40 cellular contexts compared by ENCODE assay signal in the genomic region with DNA sequence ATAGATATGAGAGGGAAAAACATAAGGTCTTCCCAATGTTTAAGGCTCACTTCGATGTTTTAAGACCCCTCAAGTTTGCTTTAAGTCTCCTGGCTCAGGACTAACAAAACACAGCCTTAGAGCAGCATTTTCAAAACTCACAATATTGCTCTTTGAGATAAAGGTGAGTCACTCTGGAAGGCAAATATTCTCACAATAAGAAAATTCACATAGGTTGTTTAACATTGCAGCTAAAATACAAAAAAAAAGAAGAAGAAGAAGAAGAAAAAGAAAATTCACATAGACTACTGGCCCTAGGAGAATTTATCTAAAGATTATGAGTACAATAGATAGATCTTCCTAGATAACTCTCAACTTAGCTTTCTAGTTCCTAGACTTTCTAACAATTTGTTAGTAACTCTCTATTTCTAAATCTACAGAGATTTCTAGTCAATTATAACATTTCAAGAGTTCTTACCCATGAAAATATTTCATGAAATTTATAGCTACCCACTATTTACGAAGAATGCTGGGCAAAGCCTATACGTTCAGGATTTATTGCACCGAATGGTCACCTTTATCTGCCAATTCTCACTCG. TPM values are rescaled to one million over a fixed set of nuclear protein-coding genes. Genes with fewer than 3 reads are reported as not detected.
"Had no signal": no experiment of that assay in that cellular context is flagged by ENCODE, and none has a peak within 500 bp of the region (broad histone marks: within the 10 kb centered on the region; RNA-seq: fewer than 3 reads in every experiment).

No MANE protein-coding gene starts in this region.

- H3K4me1 Mint-ChIP-seq: activated B cell treated with CpG ODN at 0.5 μM for 24 hours; activated CD4-positive, alpha-beta T cell treated with anti-CD3 and anti-CD28 coated beads, Interleukin-2, amount 10 ng/mL, durations not matched to agents 24 days and 14 days; activated naive CD8-positive, alpha-beta T cell treated with anti-CD3 and anti-CD28 coated beads for 36 hours; activated T-helper 17 cell treated with anti-CD3 and anti-CD28 coated beads, Interleukin-2, amount 50 U/mL, for 72 hours; brain; central memory CD8-positive, alpha-beta T cell had no signal

- H3K27me3 Mint-ChIP-seq: activated B cell treated with CpG ODN at 0.5 μM for 24 hours; activated CD4-positive, alpha-beta T cell treated with anti-CD3 and anti-CD28 coated beads, Interleukin-2, amount 10 ng/mL, durations not matched to agents 24 days and 14 days; activated naive CD8-positive, alpha-beta T cell treated with anti-CD3 and anti-CD28 coated beads for 36 hours; brain had no signal

- H3K9me3 ChIP-seq: adrenal gland had no signal

- H3K4me3 Mint-ChIP-seq: activated B cell treated with CpG ODN at 0.5 μM for 24 hours; activated CD4-positive, alpha-beta memory T cell treated with anti-CD3 and anti-CD28 coated beads for 36 hours; activated CD4-positive, alpha-beta T cell treated with anti-CD3 and anti-CD28 coated beads, Interleukin-2, amount 10 ng/mL, durations not matched to agents 24 days and 14 days; activated CD8-positive, alpha-beta T cell treated with anti-CD3 and anti-CD28 coated beads for 36 hours; activated naive CD4-positive, alpha-beta T cell treated with anti-CD3 and anti-CD28 coated beads for 36 hours; activated naive CD8-positive, alpha-beta T cell treated with anti-CD3 and anti-CD28 coated beads for 36 hours; activated T-cell treated with anti-CD3 and anti-CD28 coated beads, Interleukin-2, amount 50 U/mL, for 4 hours; activated T-cell treated with anti-CD3 and anti-CD28 coated beads, Interleukin-2, amount 50 U/mL, for 72 hours; activated T-helper 1 cell treated with anti-CD3 and anti-CD28 coated beads, Interleukin-12 subunit alpha, Interleukin-12 subunit beta, Interleukin-2, Interleukin-4 antibody, amounts not matched to agents 30 ng/mL and 10 ng/mL and 1 ng/mL, durations not matched to agents 14 hours and 24 hours and 36 hours; activated T-helper 17 cell treated with anti-CD3 and anti-CD28 coated beads, Interleukin-2, amount 50 U/mL, for 72 hours; brain; central memory CD8-positive, alpha-beta T cell; T-helper 1 cell treated with Interleukin-12 subunit alpha and Interleukin-12 subunit beta and Interleukin-4 antibody, amounts not matched to agents 30 μg/mL and 1 μg/mL, for 36 hours; T-helper 2 cell treated with Interferon-gamma antibody and Interleukin-4, amounts not matched to agents 5 μg/mL and 100 μg/mL, for 36 hours had no signal

- DNase-seq: activated B cell treated with CpG ODN at 0.5 μM for 24 hours; activated CD4-positive, alpha-beta memory T cell treated with anti-CD3 and anti-CD28 coated beads for 36 hours; activated CD4-positive, alpha-beta T cell treated with anti-CD3 and anti-CD28 coated beads for 4 hours; activated CD4-positive, alpha-beta T cell treated with anti-CD3 and anti-CD28 coated beads, Interleukin-2, amount 10 ng/mL, durations not matched to agents 24 days and 14 days; activated CD4-positive, alpha-beta T cell treated with anti-CD3 and anti-CD28 coated beads, Interleukin-2, amount 50 U/mL, for 1 hour; activated CD4-positive, alpha-beta T cell treated with anti-CD3 and anti-CD28 coated beads, Interleukin-2, amount 50 U/mL, for 4 hours; activated CD4-positive, CD25-positive, alpha-beta regulatory T cell treated with anti-CD3 and anti-CD28 coated beads, Interleukin-2, amount 50 U/mL, for 72 hours; activated CD8-positive, alpha-beta memory T cell treated with anti-CD3 and anti-CD28 coated beads, Interleukin-2, amount 50 U/mL, for 4 hours; activated CD8-positive, alpha-beta T cell treated with anti-CD3 and anti-CD28 coated beads for 36 hours; activated effector memory CD4-positive, alpha-beta T cell treated with anti-CD3 and anti-CD28 coated beads, Interleukin-2, amount 50 U/mL, for 16 hours; activated gamma-delta T cell treated with Interleukin-2 at 50 U/mL for 16 hours; activated naive CD4-positive, alpha-beta T cell; activated naive CD4-positive, alpha-beta T cell treated with anti-CD3 and anti-CD28 coated beads for 36 hours; activated naive CD4-positive, alpha-beta T cell treated with anti-CD3 and anti-CD28 coated beads, Interleukin-2, amount 50 U/mL, for 16 hours; activated naive CD8-positive, alpha-beta T cell treated with anti-CD3 and anti-CD28 coated beads for 36 hours; activated T-cell treated with anti-CD3 and anti-CD28 coated beads for 4 hours; activated T-cell treated with anti-CD3 and anti-CD28 coated beads, Interleukin-2, amount 50 U/mL, for 1 hour; activated T-cell treated with anti-CD3 and anti-CD28 coated beads, Interleukin-2, amount 50 U/mL, for 4 hours; activated T-cell treated with anti-CD3 and anti-CD28 coated beads, Interleukin-2, amount 50 U/mL, for 72 hours; adrenal gland; amniotic stem cell; aorta; caudate nucleus; cerebellar nuclear complex; T-helper 1 cell; T-helper 2 cell; T-helper 9 cell had no signal

- H3K9me3 Mint-ChIP-seq: activated B cell treated with CpG ODN at 0.5 μM for 24 hours; activated CD4-positive, alpha-beta memory T cell treated with anti-CD3 and anti-CD28 coated beads for 36 hours; activated CD4-positive, alpha-beta T cell treated with anti-CD3 and anti-CD28 coated beads, Interleukin-2, amount 10 ng/mL, durations not matched to agents 24 days and 14 days; activated CD8-positive, alpha-beta T cell treated with anti-CD3 and anti-CD28 coated beads for 36 hours; activated naive CD4-positive, alpha-beta T cell treated with anti-CD3 and anti-CD28 coated beads for 36 hours; activated naive CD8-positive, alpha-beta T cell treated with anti-CD3 and anti-CD28 coated beads for 36 hours; activated T-cell treated with anti-CD3 and anti-CD28 coated beads, Interleukin-2, amount 50 U/mL, for 4 hours; activated T-cell treated with anti-CD3 and anti-CD28 coated beads, Interleukin-2, amount 50 U/mL, for 72 hours; activated T-helper 1 cell treated with anti-CD3 and anti-CD28 coated beads, Interleukin-12 subunit alpha, Interleukin-12 subunit beta, Interleukin-2, Interleukin-4 antibody, amounts not matched to agents 30 ng/mL and 10 ng/mL and 1 ng/mL, durations not matched to agents 14 hours and 24 hours and 36 hours; activated T-helper 17 cell treated with anti-CD3 and anti-CD28 coated beads, Interleukin-2, amount 50 U/mL, for 72 hours; brain; central memory CD8-positive, alpha-beta T cell; T-helper 1 cell treated with Interleukin-12 subunit alpha and Interleukin-12 subunit beta and Interleukin-4 antibody, amounts not matched to agents 30 μg/mL and 1 μg/mL, for 36 hours; T-helper 2 cell treated with Interferon-gamma antibody and Interleukin-4, amounts not matched to agents 5 μg/mL and 100 μg/mL, for 36 hours had no signal

- ATAC-seq: activated CD8-positive, alpha-beta T cell treated with anti-CD3 and anti-CD28 coated beads for 36 hours; activated naive CD4-positive, alpha-beta T cell treated with anti-CD3 and anti-CD28 coated beads, Interleukin-2, amount 50 U/mL, for 72 hours; activated T-cell treated with anti-CD3 and anti-CD28 coated beads, Interleukin-2, amount 50 U/mL, for 4 hours; activated T-cell treated with anti-CD3 and anti-CD28 coated beads, Interleukin-2, amount 50 U/mL, for 72 hours; activated T-helper 17 cell treated with anti-CD3 and anti-CD28 coated beads, Interleukin-2, amount 50 U/mL, for 72 hours had no signal

- H3K27ac Mint-ChIP-seq: activated B cell treated with CpG ODN at 0.5 μM for 24 hours; activated CD4-positive, alpha-beta memory T cell treated with anti-CD3 and anti-CD28 coated beads for 36 hours; activated CD4-positive, alpha-beta T cell treated with anti-CD3 and anti-CD28 coated beads, Interleukin-2, amount 10 ng/mL, durations not matched to agents 24 days and 14 days; activated CD8-positive, alpha-beta T cell treated with anti-CD3 and anti-CD28 coated beads for 36 hours; activated naive CD4-positive, alpha-beta T cell treated with anti-CD3 and anti-CD28 coated beads for 36 hours; activated naive CD4-positive, alpha-beta T cell treated with anti-CD3 and anti-CD28 coated beads, Interleukin-2, amount 50 U/mL, for 72 hours; activated naive CD8-positive, alpha-beta T cell treated with anti-CD3 and anti-CD28 coated beads for 36 hours; activated T-cell treated with anti-CD3 and anti-CD28 coated beads, Interleukin-2, amount 50 U/mL, for 72 hours; activated T-helper 1 cell treated with anti-CD3 and anti-CD28 coated beads, Interleukin-12 subunit alpha, Interleukin-12 subunit beta, Interleukin-2, Interleukin-4 antibody, amounts not matched to agents 30 ng/mL and 10 ng/mL and 1 ng/mL, durations not matched to agents 14 hours and 24 hours and 36 hours; activated T-helper 17 cell treated with anti-CD3 and anti-CD28 coated beads, Interleukin-2, amount 50 U/mL, for 72 hours; brain; T-helper 1 cell treated with Interleukin-12 subunit alpha and Interleukin-12 subunit beta and Interleukin-4 antibody, amounts not matched to agents 30 μg/mL and 1 μg/mL, for 36 hours; T-helper 2 cell treated with Interferon-gamma antibody and Interleukin-4, amounts not matched to agents 5 μg/mL and 100 μg/mL, for 36 hours had no signal

- FAIRE-seq: bronchial epithelial cell, TTC549 had no signal

- H3K27ac ChIP-seq: adrenal gland, cardiac muscle cell, VCaP had no signal

- H3K4me3 ChIP-seq: adrenal gland, cardiac muscle cell had no signal

- H3K36me3 Mint-ChIP-seq: activated CD4-positive, alpha-beta memory T cell treated with anti-CD3 and anti-CD28 coated beads for 36 hours; activated naive CD4-positive, alpha-beta T cell treated with anti-CD3 and anti-CD28 coated beads, Interleukin-2, amount 50 U/mL, for 72 hours; activated naive CD8-positive, alpha-beta T cell treated with anti-CD3 and anti-CD28 coated beads for 36 hours; brain had no signal

- H3K36me3 ChIP-seq: cardiac muscle cell had no signal

- H3K4me1 ChIP-seq: adrenal gland had no signal

- H3K27me3 ChIP-seq: adrenal gland, cardiac muscle cell had no signal

RNA-seq across cellular contexts. Expression of a gene that starts 22.5 kb away (rescaled TPM):
- total RNA-seq: activated B cell treated with CpG ODN at 0.5 μM for 24 hours; activated CD4-positive, alpha-beta memory T cell treated with anti-CD3 and anti-CD28 coated beads for 36 hours; activated CD4-positive, alpha-beta T cell treated with anti-CD3 and anti-CD28 coated beads, Interleukin-2, amount 10 ng/mL, durations not matched to agents 24 days and 14 days; activated CD8-positive, alpha-beta memory T cell treated with anti-CD3 and anti-CD28 coated beads for 36 hours; activated CD8-positive, alpha-beta T cell treated with anti-CD3 and anti-CD28 coated beads for 36 hours; activated naive CD4-positive, alpha-beta T cell treated with anti-CD3 and anti-CD28 coated beads for 36 hours; activated naive CD4-positive, alpha-beta T cell treated with anti-CD3 and anti-CD28 coated beads, Interleukin-2, amount 50 U/mL, for 72 hours; activated naive CD8-positive, alpha-beta T cell treated with anti-CD3 and anti-CD28 coated beads for 36 hours; activated T-helper 1 cell treated with anti-CD3 and anti-CD28 coated beads, Interleukin-12 subunit alpha, Interleukin-12 subunit beta, Interleukin-2, Interleukin-4 antibody, amounts not matched to agents 30 ng/mL and 10 ng/mL and 1 ng/mL, durations not matched to agents 14 hours and 24 hours and 36 hours; cardiac muscle cell; chondrocyte had no signal
- polyA plus RNA-seq: cardiac muscle cell had no signal
